In the genomic region with DNA sequence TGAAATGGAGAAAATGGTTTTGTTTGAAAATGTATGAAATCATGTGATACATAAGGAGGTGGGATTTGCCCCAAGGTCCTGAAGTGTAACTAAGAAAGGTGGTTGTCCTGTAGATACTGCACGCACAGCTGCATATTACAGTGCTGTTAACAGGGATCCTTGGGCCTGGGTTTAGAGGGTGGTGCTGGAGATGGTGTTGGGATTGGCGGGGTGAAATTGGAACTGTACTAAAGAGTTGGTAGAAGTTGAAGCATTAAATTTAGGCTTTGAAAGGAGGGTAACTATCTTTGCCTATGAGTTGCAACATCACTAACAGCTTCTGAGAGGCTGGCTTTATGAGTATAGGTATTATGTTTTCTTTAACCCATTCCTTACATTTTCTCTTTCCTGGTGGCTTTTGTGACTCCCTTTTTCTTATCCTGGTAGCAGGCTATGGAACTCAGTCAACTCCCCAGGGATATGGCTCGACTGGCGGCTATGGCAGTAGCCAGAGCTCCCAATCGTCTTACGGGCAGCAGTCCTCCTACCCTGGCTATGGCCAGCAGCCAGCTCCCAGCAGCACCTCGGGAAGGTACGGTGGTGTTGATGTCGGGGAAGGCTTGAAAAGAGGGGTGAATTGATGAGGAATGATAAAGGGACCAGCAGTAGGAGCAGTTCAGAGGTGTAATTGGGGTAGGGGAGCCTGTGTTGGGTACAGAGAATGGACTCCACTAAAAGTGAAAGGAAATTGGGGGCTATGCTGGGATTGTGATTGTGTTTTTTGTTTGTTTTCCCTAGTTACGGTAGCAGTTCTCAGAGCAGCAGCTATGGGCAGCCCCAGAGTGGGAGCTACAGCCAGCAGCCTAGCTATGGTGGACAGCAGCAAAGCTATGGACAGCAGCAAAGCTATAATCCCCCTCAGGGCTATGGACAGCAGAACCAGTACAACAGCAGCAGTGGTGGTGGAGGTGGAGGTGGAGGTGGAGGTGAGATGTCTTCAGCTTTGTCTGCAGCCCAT, we compare ENCODE assay signal across 14 cellular contexts. TPM values are rescaled to one million over a fixed set of nuclear protein-coding genes. Genes with fewer than 3 reads are reported as not detected.
A peak's percentile ranks its signal among the peaks of the same experiment; 100 is the strongest.
DNase-seq lines count a peak whose midpoint lies in the region; ATAC-seq, FAIRE-seq and TF ChIP-seq lines count a peak whose summit lies in the region.
"Had no signal": no experiment of that assay in that cellular context is flagged by ENCODE, and none has a peak within 500 bp of the region (broad histone marks: within the 10 kb centered on the region; RNA-seq: fewer than 3 reads in every experiment).

No MANE protein-coding gene starts in this region.

- TF ChIP-seq RAD21 in HepG2 (CRISPR knock-in tag; IDR thresholded peaks at IDR 0.05), result no peak

- peaks cover 39 to 69% of the 10 kb centered on the region in 2 experiments for H3K36me3 ChIP-seq in HepG2 (replicated peaks in 1 of 2; ENCODE audit: control insufficient read depth in 1 of 2, insufficient read depth in 2 of 2, low read length in 2 of 2)
- H3K36me3 ChIP-seq in right lobe of liver, result peaks cover 14 to 65% (median 45%) of the 10 kb centered on the region in 4 donors
- peaks cover 78% of the 10 kb centered on the region for H3K36me3 ChIP-seq in iPS-20b (ENCODE audit: insufficient read depth, low read depth, low read length)
- peaks cover 66% of the 10 kb centered on the region for H3K36me3 ChIP-seq in upper lobe of right lung
- H3K36me3 ChIP-seq in colonic mucosa, result peaks cover 31% of the 10 kb centered on the region

- H3K4me3 ChIP-seq in HepG2 (replicated peaks in 1 of 3; ENCODE audit: insufficient read depth in 1 of 3, low read depth in 2 of 3, low read length in 3 of 3) (peak overlapping the region in 2 of 3 experiments; percentile 90 to 93; a peak in 2 of 6 replicates), right lobe of liver (no peak overlapping the region), iPS-20b (ENCODE audit: low read length) (peak overlapping the region; percentile 100; the same call in 1 of the 2 replicates), upper lobe of right lung (peak overlapping the region; percentile 83), colonic mucosa (no peak overlapping the region)

- peak overlapping the region; percentile 90 for H3K4me2 ChIP-seq in HepG2 (ENCODE audit: low read depth, low read length)

- H3K27ac ChIP-seq in HepG2 (ENCODE audit: extremely low read length, insufficient read depth, low read length) (peak overlapping the region; percentile 7), right lobe of liver (no peak overlapping the region), iPS-20b (ENCODE audit: low read length) (no peak overlapping the region), upper lobe of right lung (no peak overlapping the region), colonic mucosa (no peak overlapping the region)
- H3K27ac ChIP-seq: ascending aorta, VCaP had no signal

- intact Hi-C loops in HepG2 (cut with micrococcal nuclease; ENCODE audit: unreplicated experiment), result no loop called here
- intact Hi-C loops in right lobe of liver (cut with DNase I), result loop anchor here in 1 of 2 donors (10.0 kb wide), 1 partner anchor 271 kb away; a partner anchor contains a TSS
- intact Hi-C loops in activated CD4-positive, alpha-beta memory T cell treated with anti-CD3 and anti-CD28 coated beads for 36 hours (cut with micrococcal nuclease), result no loop called here
- intact Hi-C loops in upper lobe of right lung (cut with DNase I), result no loop called here
- intact Hi-C loops in colonic mucosa (cut with DNase I), result loop anchor here (10.0 kb wide), 1 partner anchor 271 kb away; a partner anchor contains a TSS

- FAIRE-seq in HepG2 (lab: Jason Lieb, UNC), result no peak

- 92% methylated on average over 10 of the region's 10 CpGs for WGBS in HepG2 (ENCODE audit: low lambda C conversion rate)
- 77% methylated on average over 9 of the region's 10 CpGs for WGBS in right lobe of liver (ENCODE audit: insufficient coverage, low coverage, low lambda C conversion rate, missing lambda C conversion rate)

- H3K36me3 Mint-ChIP-seq in activated CD4-positive, alpha-beta memory T cell treated with anti-CD3 and anti-CD28 coated beads for 36 hours, result peaks cover 83% of the 10 kb centered on the region

- peaks cover 71% of the 10 kb centered on the region for H3K79me2 ChIP-seq in HepG2 (ENCODE audit: insufficient read depth, low read length)

- ATAC-seq in HepG2 (no peak), right lobe of liver (no peak), upper lobe of right lung (no peak)
- ATAC-seq: left colon, right cardiac atrium had no signal

- TF ChIP-seq EP300 in HepG2 (IDR thresholded peaks at IDR 0.05; ENCODE audit: low read depth in 2 of 2, low read length in 2 of 2) (no peak), HepG2 (CRISPR knock-in tag; IDR thresholded peaks at IDR 0.05; ENCODE audit: borderline replicate concordance) (no peak)

- no peak overlapping the region for H2AFZ ChIP-seq in HepG2 (ENCODE audit: low read length)

- no peaks in the 10 kb centered on the region; a peak in 1 of 5 replicates for H3K27me3 ChIP-seq in HepG2 (ENCODE audit: control insufficient read depth in 1 of 2, insufficient read depth in 2 of 2, low read length in 2 of 2)
- no peaks in the 10 kb centered on the region for H3K27me3 ChIP-seq in right lobe of liver
- H3K27me3 ChIP-seq in iPS-20b (ENCODE audit: insufficient read depth, low read length), result no peaks in the 10 kb centered on the region
- no peaks in the 10 kb centered on the region for H3K27me3 ChIP-seq in upper lobe of right lung
- H3K27me3 ChIP-seq in colonic mucosa, result no peaks in the 10 kb centered on the region
- H3K27me3 ChIP-seq: ascending aorta had no signal

- peaks cover 81% of the 10 kb centered on the region for H4K20me1 ChIP-seq in HepG2 (ENCODE audit: insufficient read depth, low read length)

- H3K9me3 Mint-ChIP-seq in activated CD4-positive, alpha-beta memory T cell treated with anti-CD3 and anti-CD28 coated beads for 36 hours, result no peaks in the 10 kb centered on the region

- TF ChIP-seq POLR2A in HepG2 (IDR thresholded peaks at IDR 0.05; ENCODE audit: insufficient read depth in 1 of 2, low read depth in 2 of 2, low read length in 2 of 2) (peak; percentile 31 to 58; a peak in 3 of 4 replicates), right lobe of liver (IDR thresholded peaks at IDR 0.05) (no peak)

- peak overlapping the region; percentile 81 for H3K27ac Mint-ChIP-seq in activated CD4-positive, alpha-beta memory T cell treated with anti-CD3 and anti-CD28 coated beads for 36 hours

- H3K9me3 ChIP-seq in HepG2 (ENCODE audit: low read length) (no peaks in the 10 kb centered on the region), right lobe of liver (no peaks in the 10 kb centered on the region), iPS-20b (ENCODE audit: insufficient read depth, low read depth, low read length) (no peaks in the 10 kb centered on the region), upper lobe of right lung (no peaks in the 10 kb centered on the region), colonic mucosa (no peaks in the 10 kb centered on the region)
- H3K9me3 ChIP-seq: ascending aorta had no signal

- H3K27me3 Mint-ChIP-seq in activated CD4-positive, alpha-beta memory T cell treated with anti-CD3 and anti-CD28 coated beads for 36 hours, result peaks cover 4% of the 10 kb centered on the region

- BruUV-seq in HepG2 (replicated peaks; lab: Mats Ljungman, UMichigan), result no TSS peak

- POLR2A ChIA-PET in HepG2 (lab: Yijun Ruan, JAX), result interaction anchor here (0.5 to 1.6 kb wide), 8 partner anchors 8 to 43 kb away, joined by 3 to 7 read pairs (median 4); no protein-coding TSS in a partner anchor
- POLR2A ChIA-PET in activated CD4-positive, alpha-beta memory T cell treated with anti-CD3 and anti-CD28 coated beads for 36 hours (lab: Charles Lee), result interaction anchor here (0.7 to 3.8 kb wide), 6 partner anchors 9 to 274 kb away, joined by 3 to 22 read pairs (median 4); a partner anchor contains a TSS

- TF ChIP-seq CTCF in HepG2 (CRISPR knock-in tag; IDR thresholded peaks at IDR 0.05) (no peak), right lobe of liver (IDR thresholded peaks at IDR 0.05) (no peak), upper lobe of right lung (IDR thresholded peaks at IDR 0.05) (no peak), colonic mucosa (IDR thresholded peaks at IDR 0.05) (no peak)

- H3K9ac ChIP-seq in HepG2 (ENCODE audit: insufficient read depth, low read depth, low read length) (no peak overlapping the region), iPS-20b (ENCODE audit: low read depth, low read length) (no peak overlapping the region), colonic mucosa (ENCODE audit: low read depth in 2 of 2, low read length in 2 of 2) (no peak overlapping the region)

- in situ Hi-C loops in HepG2 (cut with HindIII; ENCODE audit: extremely low pct_ligation_motif_present, low pct_unique_long_range_greater_than_20kb), result no loop called here

- H3K4me1 Mint-ChIP-seq in activated CD4-positive, alpha-beta memory T cell treated with anti-CD3 and anti-CD28 coated beads for 36 hours (ENCODE audit: low read depth), result peaks cover 68% of the 10 kb centered on the region

- H3K4me3 Mint-ChIP-seq in activated CD4-positive, alpha-beta memory T cell treated with anti-CD3 and anti-CD28 coated beads for 36 hours, result peak overlapping the region; percentile 86

- DNase-seq in HepG2 (ENCODE audit: low spot score) (no peak), right lobe of liver (no peak), upper lobe of right lung (no peak), NCI-H2171 (lab: John Stamatoyannopoulos, UW) (no peak), SK-N-DZ (ENCODE audit: low spot score) (no peak), colonic mucosa (no peak)
- no peak for DNase-seq in activated CD4-positive, alpha-beta memory T cell treated with anti-CD3 and anti-CD28 coated beads for 36 hours
- DNase-seq: COR-L47, left colon, MM.1S, right cardiac atrium had no signal

- CTCF ChIA-PET in HepG2 (lab: Yijun Ruan, JAX; ENCODE audit: low intra/inter-chr PET ratio, low total read pairs), result no interaction called here
- CTCF ChIA-PET in activated CD4-positive, alpha-beta memory T cell treated with anti-CD3 and anti-CD28 coated beads for 36 hours (lab: Charles Lee), result interaction anchor here (0.6 to 1.4 kb wide), 3 partner anchors 28 to 117 kb away, joined by 3 to 7 read pairs (median 3); no protein-coding TSS in a partner anchor

- peaks cover 51% of the 10 kb centered on the region for H3K4me1 ChIP-seq in HepG2 (ENCODE audit: insufficient read depth, low read length)
- H3K4me1 ChIP-seq in right lobe of liver, result peaks cover 0 to 19% (median 7%) of the 10 kb centered on the region in 4 donors
- H3K4me1 ChIP-seq in iPS-20b (ENCODE audit: insufficient read depth, low read length), result peaks cover 7% of the 10 kb centered on the region
- peaks cover 25% of the 10 kb centered on the region for H3K4me1 ChIP-seq in upper lobe of right lung
- H3K4me1 ChIP-seq in colonic mucosa, result peaks cover 14% of the 10 kb centered on the region

RNA-seq across cellular contexts. Expression of a gene that starts 3.8 kb away (rescaled TPM):
- 64.8 and 68.1 TPM in 2 replicates for total RNA-seq in HepG2 (2016; rRNA removed; fragmentation: Illumina TruSeq; extraction: Trizol)
- total RNA-seq in HepG2 (2016; cell fraction: cytosol; rRNA removed; fragmentation: Illumina TruSeq; extraction: Trizol; ENCODE audit: low read depth), result 132 and 135 TPM in 2 replicates
- total RNA-seq in HepG2 (2016; cell fraction: insoluble cytoplasmic fraction; rRNA removed; fragmentation: Illumina TruSeq; extraction: Trizol), result 65.7 and 69.2 TPM in 2 replicates
- 107 and 110 TPM in 2 replicates for total RNA-seq in HepG2 (2016; cell fraction: membrane; rRNA removed; fragmentation: Illumina TruSeq; extraction: Trizol)
- total RNA-seq in HepG2 (2016; cell fraction: nucleus; rRNA removed; fragmentation: Illumina TruSeq; extraction: Trizol), result 164 and 176 TPM in 2 replicates
- 168 and 176 TPM in 2 replicates for polyA plus RNA-seq in HepG2 (2011; rRNA removed)
- 81.1 and 83.9 TPM in 2 replicates for polyA plus RNA-seq in HepG2 (2011; cell fraction: cytosol; rRNA removed)
- 401 and 461 TPM in 2 replicates for polyA plus RNA-seq in HepG2 (2011; cell fraction: nucleus; rRNA removed)
- 485 and 576 TPM in 2 replicates for polyA plus RNA-seq in HepG2 (2012)
- 70.9 and 79.9 TPM in 2 replicates for polyA plus RNA-seq in HepG2 (2016; cell fraction: cytosol; fragmentation: Illumina TruSeq; extraction: Trizol; ENCODE audit: low read depth)
- 475 and 565 TPM in 2 replicates for polyA plus RNA-seq in HepG2 (2016; cell fraction: insoluble cytoplasmic fraction; fragmentation: Illumina TruSeq; extraction: Trizol; ENCODE audit: low read depth)
- polyA plus RNA-seq in HepG2 (2016; cell fraction: membrane; fragmentation: Illumina TruSeq; extraction: Trizol; ENCODE audit: low read depth), result 78.4 and 96.5 TPM in 2 replicates
- polyA plus RNA-seq in HepG2 (2016; cell fraction: nucleus; fragmentation: Illumina TruSeq; extraction: Trizol; ENCODE audit: insufficient read depth, low read depth), result 1,051 and 1,103 TPM in 2 replicates
- 149 and 213 TPM in 2 replicates for polyA minus RNA-seq in HepG2 (2011; rRNA and poly(A)+ RNA removed; ENCODE audit: low replicate concordance)
- polyA minus RNA-seq in HepG2 (2011; cell fraction: cytosol; rRNA and poly(A)+ RNA removed), result 117 and 135 TPM in 2 replicates
- polyA minus RNA-seq in HepG2 (2011; cell fraction: nucleus; rRNA and poly(A)+ RNA removed), result 379 and 413 TPM in 2 replicates
- 10 to 100 TPM; 18.7 to 69.7 (median 40.4) TPM for total RNA-seq in right lobe of liver
- 100 to 1,000 TPM; 459 to 489 TPM for total RNA-seq in activated CD4-positive, alpha-beta memory T cell treated with anti-CD3 and anti-CD28 coated beads for 36 hours
- total RNA-seq in upper lobe of right lung, result 175 TPM
- polyA plus RNA-seq in SK-N-DZ (2014; cell fraction: cytosol; rRNA removed), result 19.0 and 45.5 TPM in 2 replicates
- polyA plus RNA-seq in SK-N-DZ (2014; cell fraction: nucleus; rRNA removed), result 84.9 and 352 TPM in 2 replicates
- 100 to 1,000 TPM; 134 to 252 TPM for total RNA-seq in colonic mucosa

RNA-seq across cellular contexts. Expression of a gene that starts 18.8 kb away (rescaled TPM):
- total RNA-seq in HepG2 (2016; rRNA removed; fragmentation: Illumina TruSeq; extraction: Trizol) (4.4 and 4.8 TPM in 2 replicates), right lobe of liver (10 to 100 TPM in 3 of 6 experiments, 1 to 10 TPM in 3; 5.7 to 14.9 (median 9.6) TPM), upper lobe of right lung (49.5 TPM), colonic mucosa (100 to 1,000 TPM; 118 to 119 TPM)
- 3.8 and 4.5 TPM in 2 replicates for total RNA-seq in HepG2 (2016; cell fraction: cytosol; rRNA removed; fragmentation: Illumina TruSeq; extraction: Trizol; ENCODE audit: low read depth)
- 3.7 and 4.7 TPM in 2 replicates for total RNA-seq in HepG2 (2016; cell fraction: insoluble cytoplasmic fraction; rRNA removed; fragmentation: Illumina TruSeq; extraction: Trizol)
- 3.8 and 5.0 TPM in 2 replicates for total RNA-seq in HepG2 (2016; cell fraction: membrane; rRNA removed; fragmentation: Illumina TruSeq; extraction: Trizol)
- 1.8 and 2.4 TPM in 2 replicates for total RNA-seq in HepG2 (2016; cell fraction: nucleus; rRNA removed; fragmentation: Illumina TruSeq; extraction: Trizol)
- polyA plus RNA-seq in HepG2 (2011; rRNA removed), result 6.0 and 9.2 TPM in 2 replicates
- polyA plus RNA-seq in HepG2 (2011; cell fraction: cytosol; rRNA removed), result 3.7 and 11.2 TPM in 2 replicates
- 7.2 and 9.7 TPM in 2 replicates for polyA plus RNA-seq in HepG2 (2011; cell fraction: nucleus; rRNA removed)
- 3.6 and 4.1 TPM in 2 replicates for polyA plus RNA-seq in HepG2 (2012)
- polyA plus RNA-seq in HepG2 (2016; cell fraction: cytosol; fragmentation: Illumina TruSeq; extraction: Trizol; ENCODE audit: low read depth), result 3.8 and 5.0 TPM in 2 replicates
- polyA plus RNA-seq in HepG2 (2016; cell fraction: insoluble cytoplasmic fraction; fragmentation: Illumina TruSeq; extraction: Trizol; ENCODE audit: low read depth), result 4.4 and 4.5 TPM in 2 replicates
- 2.7 and 3.2 TPM in 2 replicates for polyA plus RNA-seq in HepG2 (2016; cell fraction: membrane; fragmentation: Illumina TruSeq; extraction: Trizol; ENCODE audit: low read depth)
- 0.87 and 3.1 TPM in 2 replicates for polyA plus RNA-seq in HepG2 (2016; cell fraction: nucleus; fragmentation: Illumina TruSeq; extraction: Trizol; ENCODE audit: insufficient read depth, low read depth)
- polyA minus RNA-seq in HepG2 (2011; rRNA and poly(A)+ RNA removed; ENCODE audit: low replicate concordance), result 7.8 TPM in 1 of 2 replicates, not detected in the other
- 2.7 and 4.6 TPM in 2 replicates for polyA minus RNA-seq in HepG2 (2011; cell fraction: cytosol; rRNA and poly(A)+ RNA removed)
- polyA minus RNA-seq in HepG2 (2011; cell fraction: nucleus; rRNA and poly(A)+ RNA removed), result 0.64 TPM in 1 of 2 replicates, not detected in the other
- 10 to 100 TPM; 13.6 to 14.6 TPM for total RNA-seq in activated CD4-positive, alpha-beta memory T cell treated with anti-CD3 and anti-CD28 coated beads for 36 hours
- not detected in 2 replicates for polyA plus RNA-seq in SK-N-DZ (2014; cell fraction: cytosol; rRNA removed)
- not detected in 2 replicates for polyA plus RNA-seq in SK-N-DZ (2014; cell fraction: nucleus; rRNA removed)

RNA-seq across cellular contexts. Expression of a gene that starts 30.2 kb away (rescaled TPM):
- total RNA-seq in HepG2 (2016; rRNA removed; fragmentation: Illumina TruSeq; extraction: Trizol) (not detected in 2 replicates), right lobe of liver (under 1 TPM in 1 of 6 experiments, not detected in 5; 0.06 TPM), upper lobe of right lung (0.17 TPM), colonic mucosa (under 1 TPM in 1 of 2 donors, not detected in 1; 0.02 TPM)
- not detected in 2 replicates for total RNA-seq in HepG2 (2016; cell fraction: cytosol; rRNA removed; fragmentation: Illumina TruSeq; extraction: Trizol; ENCODE audit: low read depth)
- total RNA-seq in HepG2 (2016; cell fraction: insoluble cytoplasmic fraction; rRNA removed; fragmentation: Illumina TruSeq; extraction: Trizol), result not detected in 2 replicates
- not detected in 2 replicates for total RNA-seq in HepG2 (2016; cell fraction: membrane; rRNA removed; fragmentation: Illumina TruSeq; extraction: Trizol)
- not detected in 2 replicates for total RNA-seq in HepG2 (2016; cell fraction: nucleus; rRNA removed; fragmentation: Illumina TruSeq; extraction: Trizol)
- polyA plus RNA-seq in HepG2 (2011; rRNA removed), result not detected in 2 replicates
- polyA plus RNA-seq in HepG2 (2011; cell fraction: cytosol; rRNA removed), result not detected in 2 replicates
- polyA plus RNA-seq in HepG2 (2011; cell fraction: nucleus; rRNA removed), result 0.05 TPM in 1 of 2 replicates, not detected in the other
- polyA plus RNA-seq in HepG2 (2012), result not detected in 2 replicates
- polyA plus RNA-seq in HepG2 (2016; cell fraction: cytosol; fragmentation: Illumina TruSeq; extraction: Trizol; ENCODE audit: low read depth), result not detected in 2 replicates
- polyA plus RNA-seq in HepG2 (2016; cell fraction: insoluble cytoplasmic fraction; fragmentation: Illumina TruSeq; extraction: Trizol; ENCODE audit: low read depth), result not detected in 2 replicates
- not detected in 2 replicates for polyA plus RNA-seq in HepG2 (2016; cell fraction: membrane; fragmentation: Illumina TruSeq; extraction: Trizol; ENCODE audit: low read depth)
- not detected in 2 replicates for polyA plus RNA-seq in HepG2 (2016; cell fraction: nucleus; fragmentation: Illumina TruSeq; extraction: Trizol; ENCODE audit: insufficient read depth, low read depth)
- polyA minus RNA-seq in HepG2 (2011; rRNA and poly(A)+ RNA removed; ENCODE audit: low replicate concordance), result 0.02 TPM in 1 of 2 replicates, not detected in the other
- polyA minus RNA-seq in HepG2 (2011; cell fraction: cytosol; rRNA and poly(A)+ RNA removed), result not detected in 2 replicates
- not detected in 2 replicates for polyA minus RNA-seq in HepG2 (2011; cell fraction: nucleus; rRNA and poly(A)+ RNA removed)
- not detected for total RNA-seq in activated CD4-positive, alpha-beta memory T cell treated with anti-CD3 and anti-CD28 coated beads for 36 hours
- polyA plus RNA-seq in SK-N-DZ (2014; cell fraction: cytosol; rRNA removed), result 0.01 TPM in 1 of 2 replicates, not detected in the other
- 0.06 TPM in 1 of 2 replicates, not detected in the other for polyA plus RNA-seq in SK-N-DZ (2014; cell fraction: nucleus; rRNA removed)
- total RNA-seq: ascending aorta, left colon had no signal

RNA-seq across cellular contexts. Expression of a gene that starts 33.2 kb away (rescaled TPM):
- total RNA-seq in HepG2 (2016; rRNA removed; fragmentation: Illumina TruSeq; extraction: Trizol) (not detected in 2 replicates), right lobe of liver (not detected), upper lobe of right lung (not detected), colonic mucosa (not detected)
- not detected in 2 replicates for total RNA-seq in HepG2 (2016; cell fraction: cytosol; rRNA removed; fragmentation: Illumina TruSeq; extraction: Trizol; ENCODE audit: low read depth)
- not detected in 2 replicates for total RNA-seq in HepG2 (2016; cell fraction: insoluble cytoplasmic fraction; rRNA removed; fragmentation: Illumina TruSeq; extraction: Trizol)
- not detected in 2 replicates for total RNA-seq in HepG2 (2016; cell fraction: membrane; rRNA removed; fragmentation: Illumina TruSeq; extraction: Trizol)
- not detected in 2 replicates for total RNA-seq in HepG2 (2016; cell fraction: nucleus; rRNA removed; fragmentation: Illumina TruSeq; extraction: Trizol)
- not detected in 2 replicates for polyA plus RNA-seq in HepG2 (2011; rRNA removed)
- polyA plus RNA-seq in HepG2 (2011; cell fraction: cytosol; rRNA removed), result not detected in 2 replicates
- not detected in 2 replicates for polyA plus RNA-seq in HepG2 (2011; cell fraction: nucleus; rRNA removed)
- not detected in 2 replicates for polyA plus RNA-seq in HepG2 (2012)
- polyA plus RNA-seq in HepG2 (2016; cell fraction: cytosol; fragmentation: Illumina TruSeq; extraction: Trizol; ENCODE audit: low read depth), result not detected in 2 replicates
- not detected in 2 replicates for polyA plus RNA-seq in HepG2 (2016; cell fraction: insoluble cytoplasmic fraction; fragmentation: Illumina TruSeq; extraction: Trizol; ENCODE audit: low read depth)
- polyA plus RNA-seq in HepG2 (2016; cell fraction: membrane; fragmentation: Illumina TruSeq; extraction: Trizol; ENCODE audit: low read depth), result not detected in 2 replicates
- polyA plus RNA-seq in HepG2 (2016; cell fraction: nucleus; fragmentation: Illumina TruSeq; extraction: Trizol; ENCODE audit: insufficient read depth, low read depth), result not detected in 2 replicates
- not detected in 2 replicates for polyA minus RNA-seq in HepG2 (2011; rRNA and poly(A)+ RNA removed; ENCODE audit: low replicate concordance)
- polyA minus RNA-seq in HepG2 (2011; cell fraction: cytosol; rRNA and poly(A)+ RNA removed), result not detected in 2 replicates
- not detected in 2 replicates for polyA minus RNA-seq in HepG2 (2011; cell fraction: nucleus; rRNA and poly(A)+ RNA removed)
- not detected for total RNA-seq in activated CD4-positive, alpha-beta memory T cell treated with anti-CD3 and anti-CD28 coated beads for 36 hours
- polyA plus RNA-seq in SK-N-DZ (2014; cell fraction: cytosol; rRNA removed), result not detected in 2 replicates
- polyA plus RNA-seq in SK-N-DZ (2014; cell fraction: nucleus; rRNA removed), result not detected in 2 replicates
- total RNA-seq: ascending aorta, left colon, right cardiac atrium had no signal

RNA-seq across cellular contexts. Expression of a gene that starts 33.9 kb away (rescaled TPM):
- total RNA-seq in HepG2 (2016; rRNA removed; fragmentation: Illumina TruSeq; extraction: Trizol), result 1.1 and 1.5 TPM in 2 replicates
- total RNA-seq in HepG2 (2016; cell fraction: cytosol; rRNA removed; fragmentation: Illumina TruSeq; extraction: Trizol; ENCODE audit: low read depth), result 2.5 and 3.6 TPM in 2 replicates
- 0.79 and 2.2 TPM in 2 replicates for total RNA-seq in HepG2 (2016; cell fraction: insoluble cytoplasmic fraction; rRNA removed; fragmentation: Illumina TruSeq; extraction: Trizol)
- total RNA-seq in HepG2 (2016; cell fraction: membrane; rRNA removed; fragmentation: Illumina TruSeq; extraction: Trizol), result 3.2 and 4.8 TPM in 2 replicates
- total RNA-seq in HepG2 (2016; cell fraction: nucleus; rRNA removed; fragmentation: Illumina TruSeq; extraction: Trizol), result 1.1 and 1.8 TPM in 2 replicates
- 2.1 and 2.7 TPM in 2 replicates for polyA plus RNA-seq in HepG2 (2011; rRNA removed)
- polyA plus RNA-seq in HepG2 (2011; cell fraction: cytosol; rRNA removed), result 0.95 and 2.1 TPM in 2 replicates
- polyA plus RNA-seq in HepG2 (2011; cell fraction: nucleus; rRNA removed), result 1.9 and 2.8 TPM in 2 replicates
- 0.71 and 1.5 TPM in 2 replicates for polyA plus RNA-seq in HepG2 (2012)
- 2.1 and 2.2 TPM in 2 replicates for polyA plus RNA-seq in HepG2 (2016; cell fraction: cytosol; fragmentation: Illumina TruSeq; extraction: Trizol; ENCODE audit: low read depth)
- 2.1 and 2.5 TPM in 2 replicates for polyA plus RNA-seq in HepG2 (2016; cell fraction: insoluble cytoplasmic fraction; fragmentation: Illumina TruSeq; extraction: Trizol; ENCODE audit: low read depth)
- polyA plus RNA-seq in HepG2 (2016; cell fraction: membrane; fragmentation: Illumina TruSeq; extraction: Trizol; ENCODE audit: low read depth), result 0.93 and 4.0 TPM in 2 replicates
- polyA plus RNA-seq in HepG2 (2016; cell fraction: nucleus; fragmentation: Illumina TruSeq; extraction: Trizol; ENCODE audit: insufficient read depth, low read depth), result 1.3 and 3.1 TPM in 2 replicates
- polyA minus RNA-seq in HepG2 (2011; rRNA and poly(A)+ RNA removed; ENCODE audit: low replicate concordance), result 0.76 and 9.9 TPM in 2 replicates
- 0.20 and 0.44 TPM in 2 replicates for polyA minus RNA-seq in HepG2 (2011; cell fraction: cytosol; rRNA and poly(A)+ RNA removed)
- polyA minus RNA-seq in HepG2 (2011; cell fraction: nucleus; rRNA and poly(A)+ RNA removed), result 1.3 TPM in 1 of 2 replicates, not detected in the other
- 1 to 10 TPM in 3 of 6 experiments, under 1 TPM in 3; 0.25 to 1.6 (median 1.0) TPM for total RNA-seq in right lobe of liver
- under 1 TPM in 1 of 2 experiments, not detected in 1; 0.24 TPM for total RNA-seq in activated CD4-positive, alpha-beta memory T cell treated with anti-CD3 and anti-CD28 coated beads for 36 hours
- total RNA-seq in upper lobe of right lung, result 3.5 TPM
- 0.22 and 0.46 TPM in 2 replicates for polyA plus RNA-seq in SK-N-DZ (2014; cell fraction: cytosol; rRNA removed)
- 0.24 and 1.3 TPM in 2 replicates for polyA plus RNA-seq in SK-N-DZ (2014; cell fraction: nucleus; rRNA removed)
- 1 to 10 TPM; 3.6 to 6.4 TPM for total RNA-seq in colonic mucosa

Comparison
In these comparisons a context has a peak if more than half of its experiments do, and no peak if none do; other contexts are left out.
1. H3K4me3 ChIP-seq: peak in HepG2 (2 of 3), iPS-20b (single experiment) and upper lobe of right lung (single experiment); none in right lobe of liver (0 of 3) and colonic mucosa (single experiment).